Comparison of ENCODE assay signal across 21 cellular contexts in the genomic region with DNA sequence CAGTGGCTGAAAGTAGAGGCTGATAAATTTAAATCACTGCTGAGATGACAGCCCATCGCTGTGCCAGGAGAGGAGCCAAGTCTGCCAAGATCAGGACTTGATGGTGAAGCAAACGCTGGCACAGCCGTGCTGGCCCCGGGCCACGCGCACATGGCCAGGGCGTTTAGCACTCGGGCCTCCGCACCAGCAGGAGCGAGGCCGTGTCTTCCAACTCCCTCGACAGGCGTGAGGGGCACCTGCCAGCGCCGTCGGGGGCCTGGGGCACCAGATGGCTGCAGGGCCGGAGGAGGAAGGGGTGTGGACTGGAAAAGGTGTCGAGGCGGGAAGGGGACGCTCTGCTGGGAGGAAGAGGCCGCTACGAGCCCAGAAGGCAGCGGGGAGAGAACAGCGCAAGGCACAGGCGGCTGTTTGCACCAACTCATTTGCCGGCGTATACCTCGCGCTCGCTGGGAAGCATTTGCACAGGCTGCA. TPM values are rescaled to one million over a fixed set of nuclear protein-coding genes. Genes with fewer than 3 reads are reported as not detected.
DNase-seq lines count a peak whose midpoint lies in the region; ATAC-seq and TF ChIP-seq lines count a peak whose summit lies in the region.
"Had no signal": no experiment of that assay in that cellular context is flagged by ENCODE, and none has a peak within 500 bp of the region (broad histone marks: within the 10 kb centered on the region; RNA-seq: fewer than 3 reads in every experiment).

No MANE protein-coding gene starts in this region.

- no peak overlapping the region for H3K4me3 Mint-ChIP-seq in activated naive CD8-positive, alpha-beta T cell treated with anti-CD3 and anti-CD28 coated beads, Interleukin-2, amount 50 U/mL, for 24 hours
- H3K4me3 Mint-ChIP-seq: B cell, H9, type B pancreatic cell, WTC11 had no signal

- H3K27me3 Mint-ChIP-seq in activated naive CD8-positive, alpha-beta T cell treated with anti-CD3 and anti-CD28 coated beads, Interleukin-2, amount 50 U/mL, for 24 hours = peaks cover 2% of the 10 kb centered on the region
- H3K27me3 Mint-ChIP-seq: type B pancreatic cell had no signal

- no peaks in the 10 kb centered on the region for H3K27me3 ChIP-seq in prostate gland (replicated peaks; ENCODE audit: insufficient read depth)
- H3K27me3 ChIP-seq: brain microvascular endothelial cell had no signal

- no peak overlapping the region for H3K4me3 ChIP-seq in prostate gland
- H3K4me3 ChIP-seq: coronary artery had no signal

- no peaks in the 10 kb centered on the region for H3K9me3 ChIP-seq in prostate gland

- intact Hi-C loops in prostate gland (cut with DNase I) = no loop called here

- DNase-seq in DMS53 (lab: John Stamatoyannopoulos, UW) = peak; percentile 33
- DNase-seq in DMS53 treated with DMSO at 0.1 percent for 48 hours (lab: John Stamatoyannopoulos, UW; ENCODE audit: unreplicated experiment) = no peak
- DNase-seq in NCI-H2171 treated with DMSO at 0.1 percent for 48 hours (lab: John Stamatoyannopoulos, UW) = peak; percentile 93
- DNase-seq in cerebellar nuclear complex (lab: John Stamatoyannopoulos, UW) = peak; percentile 7 to 23
- peak; percentile 19 for DNase-seq in prostate gland (ENCODE audit: low spot score)
- DNase-seq in MV-4-11 (lab: John Stamatoyannopoulos, UW) = no peak
- DNase-seq in activated naive CD8-positive, alpha-beta T cell treated with anti-CD3 and anti-CD28 coated beads, Interleukin-2, amount 50 U/mL, for 24 hours = no peak
- DNase-seq: 8988T; activated CD4-positive, alpha-beta T cell treated with anti-CD3 and anti-CD28 coated beads, Interleukin-2, amount 50 U/mL, for 4 hours; activated effector memory CD4-positive, alpha-beta T cell treated with anti-CD3 and anti-CD28 coated beads, Interleukin-2, amount 50 U/mL, for 16 hours; brain microvascular endothelial cell; H9; mammary epithelial cell; NCI-H187 treated with DMSO at 0.1 percent for 48 hours; T-helper 9 cell had no signal

- no peak overlapping the region for H3K27ac Mint-ChIP-seq in activated naive CD8-positive, alpha-beta T cell treated with anti-CD3 and anti-CD28 coated beads, Interleukin-2, amount 50 U/mL, for 24 hours
- H3K27ac Mint-ChIP-seq: B cell, H9, type B pancreatic cell, WTC11 had no signal

- no peak for TF ChIP-seq CTCF in prostate gland (IDR thresholded peaks at IDR 0.05)

- no peaks in the 10 kb centered on the region for H3K4me1 Mint-ChIP-seq in activated naive CD8-positive, alpha-beta T cell treated with anti-CD3 and anti-CD28 coated beads, Interleukin-2, amount 50 U/mL, for 24 hours
- H3K4me1 Mint-ChIP-seq: B cell had no signal

- peaks cover 3% of the 10 kb centered on the region for H3K4me1 ChIP-seq in prostate gland (replicated peaks)

- H3K36me3 ChIP-seq in prostate gland = no peaks in the 10 kb centered on the region
- H3K36me3 ChIP-seq: brain microvascular endothelial cell had no signal

- WGBS in prostate gland = 75% methylated on average over 30 of the region's 30 CpGs

- no peak for TF ChIP-seq POLR2A in prostate gland (IDR thresholded peaks at IDR 0.05)

- H3K9me3 Mint-ChIP-seq in activated naive CD8-positive, alpha-beta T cell treated with anti-CD3 and anti-CD28 coated beads, Interleukin-2, amount 50 U/mL, for 24 hours = no peaks in the 10 kb centered on the region
- H3K9me3 Mint-ChIP-seq: H9, type B pancreatic cell, WTC11 had no signal

- H3K36me3 Mint-ChIP-seq in activated naive CD8-positive, alpha-beta T cell treated with anti-CD3 and anti-CD28 coated beads, Interleukin-2, amount 50 U/mL, for 24 hours (ENCODE audit: low read depth) = no peaks in the 10 kb centered on the region
- H3K36me3 Mint-ChIP-seq: type B pancreatic cell, WTC11 had no signal

- no peak for ATAC-seq in GM19023 (IDR thresholded peaks at IDR 0.05; ENCODE audit: unreplicated experiment)
- ATAC-seq in activated naive CD8-positive, alpha-beta T cell treated with anti-CD3 and anti-CD28 coated beads, Interleukin-2, amount 50 U/mL, for 24 hours = no peak
- ATAC-seq: WTC11 had no signal

- H3K27ac ChIP-seq in prostate gland = no peak overlapping the region
- H3K27ac ChIP-seq: brain microvascular endothelial cell, coronary artery had no signal

RNA-seq across cellular contexts. Expression of gene RIMBP2, which starts 29.6 kb away (rescaled TPM):
- 1 to 10 TPM in 1 of 2 donors, under 1 TPM in 1; 0.96 to 7.0 TPM for total RNA-seq in prostate gland
- total RNA-seq: B cell, glomerular endothelial cell, mammary epithelial cell had no signal

Comparison
In these comparisons a context has a peak if more than half of its experiments do, and no peak if none do; other contexts are left out.
1. DNase-seq: peak in DMS53 (single experiment), NCI-H2171 treated with DMSO at 0.1 percent for 48 hours (single experiment), cerebellar nuclear complex (2 of 2) and prostate gland (single experiment); none in DMS53 treated with DMSO at 0.1 percent for 48 hours (single experiment), MV-4-11 (single experiment) and activated naive CD8-positive, alpha-beta T cell treated with anti-CD3 and anti-CD28 coated beads, Interleukin-2, amount 50 U/mL, for 24 hours (single experiment).